Comparison of ENCODE assay signal across 1 cellular context in the genomic region with DNA sequence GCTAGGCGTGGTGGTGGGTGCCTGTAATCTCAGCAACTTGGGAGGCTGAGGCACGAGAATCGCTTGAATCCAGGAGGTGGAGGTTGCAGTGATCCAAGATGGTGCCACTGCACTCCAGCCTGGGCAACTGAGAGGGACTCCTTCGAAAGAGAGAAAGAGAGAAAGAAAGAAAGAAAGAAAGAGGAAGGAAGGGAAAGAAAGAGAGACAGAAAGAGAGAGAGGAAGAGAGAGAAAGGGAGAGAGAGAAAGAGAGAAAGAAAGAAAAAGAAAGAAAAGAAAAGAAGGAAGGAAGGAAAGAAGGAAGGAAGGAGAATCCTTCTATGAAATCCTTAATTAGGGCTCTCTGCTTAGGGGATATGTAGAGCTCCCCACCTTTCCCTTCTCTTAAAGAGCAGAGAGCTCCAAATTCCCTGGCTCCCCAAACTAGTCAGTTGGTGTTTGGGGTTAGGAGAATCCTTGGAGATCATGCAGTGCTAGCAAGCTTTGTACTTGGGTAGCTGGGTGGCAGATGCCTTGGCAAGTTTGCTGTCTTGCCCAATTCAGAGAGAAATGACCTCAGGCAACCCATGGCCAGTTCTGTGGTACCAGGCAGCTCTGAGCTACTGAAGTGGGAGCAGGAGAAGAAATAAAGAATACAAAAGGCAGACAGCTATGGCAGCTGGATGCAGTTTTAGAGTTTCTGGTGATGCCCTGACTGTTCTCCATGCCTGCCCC.
A peak's percentile ranks its signal among the peaks of the same experiment; 100 is the strongest.
TF ChIP-seq lines count a peak whose summit lies in the region.

No MANE protein-coding gene starts in this region.

TF ChIP-seq in K562, 482 proteins besides CTCF, POLR2A, EP300 and RAD21:
- TF ChIP-seq, protein P1, sequence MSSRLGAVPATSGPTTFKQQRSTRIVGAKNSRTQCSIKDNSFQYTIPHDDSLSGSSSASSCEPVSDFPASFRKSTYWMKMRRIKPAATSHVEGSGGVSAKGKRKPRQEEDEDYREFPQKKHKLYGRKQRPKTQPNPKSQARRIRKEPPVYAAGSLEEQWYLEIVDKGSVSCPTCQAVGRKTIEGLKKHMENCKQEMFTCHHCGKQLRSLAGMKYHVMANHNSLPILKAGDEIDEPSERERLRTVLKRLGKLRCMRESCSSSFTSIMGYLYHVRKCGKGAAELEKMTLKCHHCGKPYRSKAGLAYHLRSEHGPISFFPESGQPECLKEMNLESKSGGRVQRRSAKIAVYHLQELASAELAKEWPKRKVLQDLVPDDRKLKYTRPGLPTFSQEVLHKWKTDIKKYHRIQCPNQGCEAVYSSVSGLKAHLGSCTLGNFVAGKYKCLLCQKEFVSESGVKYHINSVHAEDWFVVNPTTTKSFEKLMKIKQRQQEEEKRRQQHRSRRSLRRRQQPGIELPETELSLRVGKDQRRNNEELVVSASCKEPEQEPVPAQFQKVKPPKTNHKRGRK (tag; IDR thresholded peaks at IDR 0.05), result peak; percentile 76
- TF ChIP-seq MECOM (CRISPR knock-in tag; IDR thresholded peaks at IDR 0.05), result no peak
TF ChIP-seq in K562: peak in this region for 1.
